17 cellular contexts compared by ENCODE assay signal in genomic region chr12:79251356-79251755, GRCh38.
DNase-seq lines count a peak whose midpoint lies in the region; ATAC-seq and TF ChIP-seq lines count a peak whose summit lies in the region.
"Had no signal": no experiment of that assay in that cellular context is flagged by ENCODE, and none has a peak within 500 bp of the region (broad histone marks: within the 10 kb centered on the region; RNA-seq: fewer than 3 reads in every experiment).

No MANE protein-coding gene starts in this region.

- DNase-seq in ELR (ENCODE audit: low read depth), result peak; percentile 70
- peak; percentile 42 for DNase-seq in M059J (ENCODE audit: low read depth)
- DNase-seq in astrocyte of the spinal cord (ENCODE audit: low read depth, low spot score), result peak; percentile 31
- peak; percentile 5 for DNase-seq in foreskin fibroblast
- no peak for DNase-seq in heart right ventricle
- no peak for DNase-seq in AG08396 (ENCODE audit: low spot score)
- DNase-seq in HT-29 (ENCODE audit: low spot score), result no peak
- DNase-seq: AML-193, DMS 273 treated with DMSO at 0.1 percent for 48 hours, H9, NCI-H1436, NCI-H2029, NCI-H510A, NCI-H774 had no signal

- H3K27me3 ChIP-seq in heart right ventricle, result no peaks in the 10 kb centered on the region

- H3K4me1 ChIP-seq in heart right ventricle, result no peaks in the 10 kb centered on the region

- intact Hi-C loops in heart right ventricle (cut with DNase I), result no loop called here

- peaks cover 0 to 15% (median 0%) of the 10 kb centered on the region in 11 donors for H3K9me3 ChIP-seq in heart right ventricle

- no peak for TF ChIP-seq CTCF in astrocyte of the spinal cord (IDR thresholded peaks at IDR 0.05; ENCODE audit: low read depth, low read length)
- TF ChIP-seq CTCF in foreskin fibroblast (IDR thresholded peaks at IDR 0.05; ENCODE audit: low read depth, low read length), result no peak
- no peak for TF ChIP-seq CTCF in heart right ventricle (IDR thresholded peaks at IDR 0.05)

- H3K36me3 ChIP-seq in heart right ventricle, result no peaks in the 10 kb centered on the region

- WGBS in heart right ventricle, 2 donors, result 68% methylated on average over 2 of the region's 2 CpGs

- in situ Hi-C loops in astrocyte of the spinal cord (cut with HindIII; ENCODE audit: low sequenced_read_pairs), result no loop called here

- no peak overlapping the region for H3K4me3 ChIP-seq in astrocyte of the spinal cord (ENCODE audit: low read depth, low read length)
- H3K4me3 ChIP-seq in foreskin fibroblast (ENCODE audit: low read depth in 1 of 2, low read length in 2 of 2), result no peak overlapping the region
- H3K4me3 ChIP-seq in heart right ventricle, result no peak overlapping the region
- H3K4me3 ChIP-seq: K562 had no signal

- H3K27ac ChIP-seq in heart right ventricle, result no peak overlapping the region
- H3K27ac ChIP-seq: HL-60 had no signal

- ATAC-seq in heart right ventricle (no peak), HG03460 (IDR thresholded peaks at IDR 0.05; ENCODE audit: unreplicated experiment) (no peak)
- ATAC-seq: K562 had no signal

Comparison
In these comparisons a context has a peak if more than half of its experiments do, and no peak if none do; other contexts are left out.
1. DNase-seq: peak in ELR (single experiment), M059J (single experiment), astrocyte of the spinal cord (single experiment) and foreskin fibroblast (2 of 2); none in heart right ventricle (0 of 2), AG08396 (single experiment) and HT-29 (single experiment).